In genomic region chr19:39307233-39307821, GRCh38 we compare ENCODE assay signal across 12 cellular contexts. TPM values are rescaled to one million over a fixed set of nuclear protein-coding genes. Genes with fewer than 3 reads are reported as not detected.
DNase-seq lines count a peak whose midpoint lies in the region; ATAC-seq and TF ChIP-seq lines count a peak whose summit lies in the region.
"Had no signal": no experiment of that assay in that cellular context is flagged by ENCODE, and none has a peak within 500 bp of the region (broad histone marks: within the 10 kb centered on the region; RNA-seq: fewer than 3 reads in every experiment).

No MANE protein-coding gene starts in this region.

- peak overlapping the region; percentile 31 for H3K4me3 ChIP-seq in suprapubic skin
- H3K4me3 ChIP-seq in CD8-positive, alpha-beta T cell (ENCODE audit: low read depth, low read length), result no peak overlapping the region

- WGBS in suprapubic skin, result no CpG with 5 or more reads among the region's 62 CpGs

- TF ChIP-seq EP300 in suprapubic skin (IDR thresholded peaks at IDR 0.05), result no peak

- no peak overlapping the region for H3K4me3 Mint-ChIP-seq in CD8-positive, alpha-beta T cell

- no peak overlapping the region for H3K27ac ChIP-seq in suprapubic skin
- H3K27ac ChIP-seq in CD8-positive, alpha-beta T cell (ENCODE audit: low read depth, low read length), result no peak overlapping the region
- H3K27ac ChIP-seq: 22Rv1 had no signal

- POLR2A ChIA-PET in CD8-positive, alpha-beta T cell (lab: Charles Lee), result no interaction called here

- CTCF ChIA-PET in CD8-positive, alpha-beta T cell (lab: Charles Lee), result no interaction called here

- no peaks in the 10 kb centered on the region for H3K27me3 Mint-ChIP-seq in CD8-positive, alpha-beta T cell (ENCODE audit: low read depth)

- no peak for TF ChIP-seq CTCF in suprapubic skin (IDR thresholded peaks at IDR 0.05)
- TF ChIP-seq CTCF in CD8-positive, alpha-beta T cell (IDR thresholded peaks at IDR 0.05), result no peak

- no peaks in the 10 kb centered on the region for H3K9me3 ChIP-seq in suprapubic skin
- H3K9me3 ChIP-seq in CD8-positive, alpha-beta T cell (ENCODE audit: low read length), result no peaks in the 10 kb centered on the region

- H3K36me3 ChIP-seq in suprapubic skin, result no peaks in the 10 kb centered on the region
- peaks cover 3% of the 10 kb centered on the region for H3K36me3 ChIP-seq in CD8-positive, alpha-beta T cell (ENCODE audit: insufficient read depth, low read length)

- TF ChIP-seq POLR2A in suprapubic skin (IDR thresholded peaks at IDR 0.05), result no peak

- ATAC-seq in left colon, result peak; percentile 98
- ATAC-seq in CD8-positive, alpha-beta T cell, result no peak
- ATAC-seq: activated naive CD4-positive, alpha-beta T cell treated with anti-CD3 and anti-CD28 coated beads, Interleukin-2, amount 50 U/mL, for 72 hours had no signal

- no peaks in the 10 kb centered on the region for H3K9me3 Mint-ChIP-seq in CD8-positive, alpha-beta T cell
- H3K9me3 Mint-ChIP-seq: activated naive CD4-positive, alpha-beta T cell treated with anti-CD3 and anti-CD28 coated beads, Interleukin-2, amount 50 U/mL, for 72 hours had no signal

- H3K27me3 ChIP-seq in suprapubic skin, result peaks cover 41% of the 10 kb centered on the region
- no peaks in the 10 kb centered on the region for H3K27me3 ChIP-seq in CD8-positive, alpha-beta T cell (ENCODE audit: insufficient read depth, low read length)

- no peak overlapping the region for H3K27ac Mint-ChIP-seq in CD8-positive, alpha-beta T cell
- H3K27ac Mint-ChIP-seq: activated naive CD4-positive, alpha-beta T cell treated with anti-CD3 and anti-CD28 coated beads, Interleukin-2, amount 50 U/mL, for 72 hours had no signal

- peaks cover 12% of the 10 kb centered on the region for H3K4me1 ChIP-seq in suprapubic skin
- no peaks in the 10 kb centered on the region for H3K4me1 ChIP-seq in CD8-positive, alpha-beta T cell (ENCODE audit: insufficient read depth, low read length)

- intact Hi-C loops in left colon (cut with DNase I, micrococcal nuclease), result no loop called here
- intact Hi-C loops in CD8-positive, alpha-beta T cell (cut with DNase I, micrococcal nuclease), result no loop called here

- H3K4me1 Mint-ChIP-seq in CD8-positive, alpha-beta T cell (ENCODE audit: low read depth), result peaks cover 8% of the 10 kb centered on the region

- DNase-seq in DMS153 (lab: John Stamatoyannopoulos, UW) (peak; percentile 12), DMS153 treated with DMSO at 0.1 percent for 48 hours (lab: John Stamatoyannopoulos, UW; ENCODE audit: unreplicated experiment) (no peak), cerebellum (ENCODE audit: low spot score) (peak; percentile 75), left colon (peak; percentile 33 to 62), suprapubic skin (ENCODE audit: low spot score in 2 of 2) (peak; percentile 49 to 74), 8988T (no peak), EL (no peak)
- DNase-seq in CD8-positive, alpha-beta T cell, result no peak
- DNase-seq: T-helper 9 cell had no signal

- peaks cover 37% of the 10 kb centered on the region for H3K36me3 Mint-ChIP-seq in CD8-positive, alpha-beta T cell

RNA-seq across cellular contexts. Expression of gene IFNL1, which starts 11.1 kb away (rescaled TPM):
- total RNA-seq in cerebellum, result not detected
- total RNA-seq in left colon, result not detected
- total RNA-seq in suprapubic skin, result not detected
- under 1 TPM in 1 of 2 experiments, not detected in 1; 0.38 TPM for total RNA-seq in CD8-positive, alpha-beta T cell
- total RNA-seq: M059J had no signal

RNA-seq across cellular contexts. Expression of gene LRFN1, which starts 13.3 kb away (rescaled TPM):
- total RNA-seq in cerebellum (5.5 TPM), left colon (under 1 TPM; 0.18 to 0.61 TPM), suprapubic skin (1 to 10 TPM; 1.4 to 2.9 (median 2.0) TPM)
- total RNA-seq in CD8-positive, alpha-beta T cell, result 1 to 10 TPM; 2.1 to 2.3 TPM

RNA-seq across cellular contexts. Expression of gene GMFG, which starts 28.5 kb away (rescaled TPM):
- total RNA-seq in cerebellum (2.8 TPM), left colon (10 to 100 TPM in 1 of 2 donors, 1 to 10 TPM in 1; 7.0 to 17.8 TPM), suprapubic skin (10 to 100 TPM in 1 of 4 donors, 1 to 10 TPM in 3; 1.9 to 16.2 (median 5.8) TPM)
- total RNA-seq in CD8-positive, alpha-beta T cell, result 100 to 1,000 TPM; 247 to 248 TPM

RNA-seq across cellular contexts. Expression of gene SAMD4B, which starts 34.9 kb away (rescaled TPM):
- 45.1 TPM for total RNA-seq in cerebellum
- 10 to 100 TPM; 65.2 to 72.2 TPM for total RNA-seq in left colon
- 100 to 1,000 TPM; 104 to 166 (median 113) TPM for total RNA-seq in suprapubic skin
- total RNA-seq in CD8-positive, alpha-beta T cell, result 10 to 100 TPM; 68.3 to 78.1 TPM

RNA-seq across cellular contexts. Expression of gene IFNL2, which starts 39.1 kb away (rescaled TPM):
- total RNA-seq in cerebellum (not detected), left colon (not detected), suprapubic skin (not detected)
- total RNA-seq in CD8-positive, alpha-beta T cell, result not detected
- total RNA-seq: M059J had no signal

Comparison
In these comparisons a context has a peak if more than half of its experiments do, and no peak if none do; other contexts are left out.
1. DNase-seq: peak in DMS153 (single experiment), cerebellum (single experiment), left colon (2 of 2) and suprapubic skin (2 of 2); none in DMS153 treated with DMSO at 0.1 percent for 48 hours (single experiment), 8988T (single experiment), CD8-positive, alpha-beta T cell (0 of 7) and EL (single experiment).
2. RNA of gene GMFG, which starts 28.5 kb away (total RNA-seq): 247 to 248 TPM in CD8-positive, alpha-beta T cell; 7.0 to 17.8 TPM in left colon, 1.9 to 16.2 TPM in suprapubic skin and 2.8 TPM in cerebellum (single experiment); every median in the first group is over 10 times any median in the second.